Comparison of ENCODE assay signal across 29 cellular contexts in the genomic region with DNA sequence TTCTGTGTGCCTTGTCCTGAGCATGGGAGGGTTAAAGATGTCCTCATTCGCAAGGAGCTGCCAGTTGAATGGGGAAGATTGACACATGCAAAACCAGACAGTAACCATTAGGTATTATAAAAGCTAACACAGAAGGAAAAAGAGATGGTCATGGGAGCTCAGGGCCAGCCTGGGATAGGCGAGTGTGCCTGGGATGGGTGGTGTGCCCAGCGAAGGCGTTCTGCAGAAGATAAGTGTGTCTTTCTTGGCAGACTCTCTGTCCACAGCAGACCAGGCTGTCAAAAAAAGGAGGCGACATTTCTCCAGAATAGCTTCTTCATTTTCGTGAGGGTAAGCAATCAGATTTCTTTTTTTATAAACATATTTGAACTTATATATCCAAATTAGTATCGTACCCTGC.
"Had no signal": no experiment of that assay in that cellular context is flagged by ENCODE, and none has a peak within 500 bp of the region (broad histone marks: within the 10 kb centered on the region; RNA-seq: fewer than 3 reads in every experiment).

No MANE protein-coding gene starts in this region.

- H3K9ac ChIP-seq: neural progenitor cell, parathyroid adenoma had no signal

- DNase-seq: heart right ventricle; islet precursor cell; kidney glomerular epithelial cell; left cardiac atrium; lower lobe of right lung; mammary epithelial cell; mesenchymal stem cell; naive thymus-derived CD8-positive, alpha-beta T cell; nephron progenitor cell; occipital lobe; right lobe of liver; stimulated activated CD4-positive, alpha-beta T cell treated with anti-CD3 and anti-CD28 coated beads, Interleukin-12 subunit alpha, Interleukin-12 subunit beta, amount 100 ng/mL, for 4 hours; stimulated activated CD4-positive, alpha-beta T cell treated with anti-CD3 and anti-CD28 coated beads, Interleukin-15, amount 100 ng/mL, for 24 hours; stimulated activated CD4-positive, alpha-beta T cell treated with anti-CD3 and anti-CD28 coated beads, Interleukin-2, amount 100 ng/mL, for 24 hours; stimulated activated CD4-positive, alpha-beta T cell treated with anti-CD3 and anti-CD28 coated beads, Interleukin-4, amount 100 ng/mL, for 1 hour; stimulated activated naive B cell treated with anti-CD40 and anti-IgM and Interleukin-4, amounts not matched to agents 10 μg/mL and 1 μg/mL and 100 μg/mL, for 72 hours; stimulated activated naive CD8-positive, alpha-beta T cell treated with anti-CD3 and anti-CD28 coated beads, Interleukin-15, Interleukin-2, amounts not matched to agents 100 U/mL and 50 U/mL, for 24 hours; stomach; testis; thyroid gland; transverse colon; upper lobe of left lung had no signal

- ATAC-seq: left lobe of liver; lower lobe of right lung; naive thymus-derived CD8-positive, alpha-beta T cell; right lobe of liver; stimulated activated naive B cell treated with anti-CD40 and anti-IgM and Interleukin-4, amounts not matched to agents 10 μg/mL and 1 μg/mL and 100 μg/mL, for 72 hours; stimulated activated naive CD8-positive, alpha-beta T cell treated with anti-CD3 and anti-CD28 coated beads, Interleukin-15, Interleukin-2, amounts not matched to agents 100 U/mL and 50 U/mL, for 24 hours had no signal

- H3K4me2 ChIP-seq: hepatocyte, neural progenitor cell had no signal

- H3K9me3 Mint-ChIP-seq: naive thymus-derived CD8-positive, alpha-beta T cell; nephron progenitor cell; neural progenitor cell; stimulated activated naive B cell treated with anti-CD40 and anti-IgM and Interleukin-4, amounts not matched to agents 10 μg/mL and 1 μg/mL and 100 μg/mL, for 72 hours had no signal

- H2AFZ ChIP-seq: hepatocyte, neural progenitor cell, parathyroid adenoma had no signal

- H3K4me1 ChIP-seq: parathyroid adenoma, testis, thyroid gland had no signal

- H3K9me3 ChIP-seq: heart right ventricle, lower lobe of right lung, neutrophil, right atrium auricular region, right lobe of liver, stomach, testis, thyroid gland, transverse colon, upper lobe of left lung had no signal

- H3K27ac ChIP-seq: hepatocyte, lower lobe of right lung, neural progenitor cell, neutrophil, parathyroid adenoma, right atrium auricular region, skin epidermis, stomach, testis, thyroid gland, transverse colon, upper lobe of left lung had no signal

- H3K4me3 ChIP-seq: heart right ventricle, hepatocyte, lower lobe of right lung, neural progenitor cell, right atrium auricular region, right lobe of liver, skin epidermis, stomach, testis, thyroid gland, transverse colon, upper lobe of left lung had no signal

- H3K27me3 Mint-ChIP-seq: naive thymus-derived CD8-positive, alpha-beta T cell; stimulated activated naive B cell treated with anti-CD40 and anti-IgM and Interleukin-4, amounts not matched to agents 10 μg/mL and 1 μg/mL and 100 μg/mL, for 72 hours had no signal

- H3K27me3 ChIP-seq: heart right ventricle, hepatocyte, neural progenitor cell, neutrophil, right atrium auricular region, right lobe of liver, stomach, testis, thyroid gland, transverse colon, upper lobe of left lung had no signal

- H3K27ac Mint-ChIP-seq: neural progenitor cell; stimulated activated naive B cell treated with anti-CD40 and anti-IgM and Interleukin-4, amounts not matched to agents 10 μg/mL and 1 μg/mL and 100 μg/mL, for 72 hours had no signal

- H3K36me3 Mint-ChIP-seq: neural progenitor cell had no signal

- H3K79me2 ChIP-seq: parathyroid adenoma had no signal

- H3K4me3 Mint-ChIP-seq: naive thymus-derived CD8-positive, alpha-beta T cell; nephron progenitor cell; neural progenitor cell; stimulated activated naive B cell treated with anti-CD40 and anti-IgM and Interleukin-4, amounts not matched to agents 10 μg/mL and 1 μg/mL and 100 μg/mL, for 72 hours had no signal

- H3K36me3 ChIP-seq: lower lobe of right lung, neural progenitor cell, neutrophil, right atrium auricular region, right lobe of liver, stomach, thyroid gland, transverse colon, upper lobe of left lung had no signal
